ENCODE assay signal across 2 cellular contexts in genomic region chr16:28259091-28259780, GRCh38.
TF ChIP-seq lines count a peak whose summit lies in the region.

No MANE protein-coding gene starts in this region.

TF ChIP-seq in SK-N-SH, 30 proteins besides CTCF, POLR2A, EP300 and RAD21 (continued from another document):
- TF ChIP-seq, protein P1, sequence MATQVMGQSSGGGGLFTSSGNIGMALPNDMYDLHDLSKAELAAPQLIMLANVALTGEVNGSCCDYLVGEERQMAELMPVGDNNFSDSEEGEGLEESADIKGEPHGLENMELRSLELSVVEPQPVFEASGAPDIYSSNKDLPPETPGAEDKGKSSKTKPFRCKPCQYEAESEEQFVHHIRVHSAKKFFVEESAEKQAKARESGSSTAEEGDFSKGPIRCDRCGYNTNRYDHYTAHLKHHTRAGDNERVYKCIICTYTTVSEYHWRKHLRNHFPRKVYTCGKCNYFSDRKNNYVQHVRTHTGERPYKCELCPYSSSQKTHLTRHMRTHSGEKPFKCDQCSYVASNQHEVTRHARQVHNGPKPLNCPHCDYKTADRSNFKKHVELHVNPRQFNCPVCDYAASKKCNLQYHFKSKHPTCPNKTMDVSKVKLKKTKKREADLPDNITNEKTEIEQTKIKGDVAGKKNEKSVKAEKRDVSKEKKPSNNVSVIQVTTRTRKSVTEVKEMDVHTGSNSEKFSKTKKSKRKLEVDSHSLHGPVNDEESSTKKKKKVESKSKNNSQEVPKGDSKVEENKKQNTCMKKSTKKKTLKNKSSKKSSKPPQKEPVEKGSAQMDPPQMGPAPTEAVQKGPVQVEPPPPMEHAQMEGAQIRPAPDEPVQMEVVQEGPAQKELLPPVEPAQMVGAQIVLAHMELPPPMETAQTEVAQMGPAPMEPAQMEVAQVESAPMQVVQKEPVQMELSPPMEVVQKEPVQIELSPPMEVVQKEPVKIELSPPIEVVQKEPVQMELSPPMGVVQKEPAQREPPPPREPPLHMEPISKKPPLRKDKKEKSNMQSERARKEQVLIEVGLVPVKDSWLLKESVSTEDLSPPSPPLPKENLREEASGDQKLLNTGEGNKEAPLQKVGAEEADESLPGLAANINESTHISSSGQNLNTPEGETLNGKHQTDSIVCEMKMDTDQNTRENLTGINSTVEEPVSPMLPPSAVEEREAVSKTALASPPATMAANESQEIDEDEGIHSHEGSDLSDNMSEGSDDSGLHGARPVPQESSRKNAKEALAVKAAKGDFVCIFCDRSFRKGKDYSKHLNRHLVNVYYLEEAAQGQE (IDR thresholded peaks at IDR 0.05; ENCODE audit: low read depth, low read length) = no peak
- TF ChIP-seq USF2 (IDR thresholded peaks at IDR 0.05; ENCODE audit: borderline replicate concordance, low read depth, low read length) = no peak
TF ChIP-seq in SK-N-SH: peak in this region for 0.

TF ChIP-seq in SK-N-SH treated with all-trans-retinoic acid at 6 μM for 48 hours, 23 proteins besides CTCF, POLR2A, EP300 and RAD21 (continued from another document):
- TF ChIP-seq PATZ1 (CRISPR knock-in tag; IDR thresholded peaks at IDR 0.05; ENCODE audit: borderline replicate concordance) (no peak), ZNF70 (CRISPR knock-in tag; IDR thresholded peaks at IDR 0.05) (no peak), ZNF565 (CRISPR knock-in tag; conservative IDR thresholded peaks at IDR 0.05; ENCODE audit: low read depth) (no peak), ISL1 (CRISPR knock-in tag; IDR thresholded peaks at IDR 0.05) (no peak), ZNF8 (CRISPR knock-in tag; IDR thresholded peaks at IDR 0.05) (no peak)
